In the genomic region with DNA sequence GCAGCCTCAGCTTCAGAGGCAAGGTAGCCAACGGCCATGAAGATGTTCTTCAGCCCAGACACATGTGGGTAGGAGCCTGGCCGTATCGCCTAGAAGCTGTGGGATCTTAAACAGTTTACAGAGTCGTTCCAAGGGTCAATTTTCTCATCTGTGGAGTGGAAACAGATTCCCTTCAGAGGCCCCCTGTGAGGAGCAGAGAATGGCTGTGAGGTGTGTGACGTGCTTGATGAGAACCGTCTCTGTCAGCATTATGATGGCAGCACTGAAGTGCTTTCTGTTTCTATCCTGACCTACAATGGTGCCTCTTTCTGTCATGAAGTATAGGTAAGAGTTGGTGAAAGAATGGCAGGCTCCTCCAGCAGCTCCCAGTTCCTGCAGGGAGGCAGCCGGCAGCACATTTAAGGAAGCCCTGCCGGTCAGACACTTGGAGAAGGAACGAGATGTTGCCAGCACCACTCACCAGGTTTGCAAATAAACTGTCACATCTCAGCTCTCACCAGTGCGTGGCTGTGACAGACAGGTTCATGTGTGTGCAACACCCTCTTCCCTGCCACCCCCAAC, we compare ENCODE assay signal across 8 cellular contexts.
DNase-seq lines count a peak whose midpoint lies in the region; ATAC-seq and TF ChIP-seq lines count a peak whose summit lies in the region.

No MANE protein-coding gene starts in this region.

- H3K9me3 ChIP-seq in esophagus muscularis mucosa (no peaks in the 10 kb centered on the region), stomach (no peaks in the 10 kb centered on the region)

- WGBS in esophagus muscularis mucosa = 68% methylated on average over 10 of the region's 10 CpGs
- 57 to 72% (median 65%) methylated on average over 9 to 10 of the region's 10 CpGs for WGBS in stomach, 5 donors

- intact Hi-C loops in esophagus muscularis mucosa (cut with DNase I) (no loop called here), stomach (cut with DNase I; ENCODE audit: low total_unique reads) (no loop called here)

- TF ChIP-seq EP300 in esophagus muscularis mucosa (IDR thresholded peaks at IDR 0.05) (no peak), stomach (IDR thresholded peaks at IDR 0.05) (no peak)

- H3K27ac ChIP-seq in esophagus muscularis mucosa (replicated peaks in 1 of 4) (no peak overlapping the region), stomach (peak overlapping the region; percentile 11 to 66 (median 56)), RWPE1 (no peak overlapping the region)

- ATAC-seq in GM18499 (IDR thresholded peaks at IDR 0.05; ENCODE audit: insufficient read depth, unreplicated experiment) (peak; percentile 24), HG02642 (IDR thresholded peaks at IDR 0.05; ENCODE audit: poor library complexity, unreplicated experiment) (peak; percentile 61)

- TF ChIP-seq CTCF in esophagus muscularis mucosa (IDR thresholded peaks at IDR 0.05) = no peak
- TF ChIP-seq CTCF in stomach (IDR thresholded peaks at IDR 0.05) = no peak
- TF ChIP-seq CTCF in RWPE1 (conservative IDR thresholded peaks at IDR 0.05; ENCODE audit: low read depth) = no peak

- DNase-seq in T-helper 1 cell = peak in 3 of 5 donors; percentile 12 to 81 (median 37)
- DNase-seq in esophagus muscularis mucosa (ENCODE audit: extremely low spot score) = peak; percentile 87
- no peak for DNase-seq in stomach
- no peak for DNase-seq in SIG-M5 (lab: John Stamatoyannopoulos, UW)
- no peak for DNase-seq in RWPE1 (ENCODE audit: low spot score)
- DNase-seq in KG1 (lab: John Stamatoyannopoulos, UW) = no peak

- TF ChIP-seq POLR2A in esophagus muscularis mucosa (IDR thresholded peaks at IDR 0.05; ENCODE audit: low read depth) (no peak), stomach (IDR thresholded peaks at IDR 0.05) (no peak)

- H3K4me3 ChIP-seq in esophagus muscularis mucosa = no peak overlapping the region
- peak overlapping the region in 1 of 4 donors; percentile 7 for H3K4me3 ChIP-seq in stomach

- H3K27me3 ChIP-seq in esophagus muscularis mucosa (no peaks in the 10 kb centered on the region), stomach (no peaks in the 10 kb centered on the region)

- H3K36me3 ChIP-seq in esophagus muscularis mucosa (no peaks in the 10 kb centered on the region), stomach (no peaks in the 10 kb centered on the region)

- peaks cover 0 to 39% (median 33%) of the 10 kb centered on the region in 4 donors for H3K4me1 ChIP-seq in esophagus muscularis mucosa
- H3K4me1 ChIP-seq in stomach = peaks cover 0 to 11% (median 2%) of the 10 kb centered on the region in 4 donors

- CTCF ChIA-PET in RWPE1 (lab: Yijun Ruan, JAX) = no interaction called here

- POLR2A ChIA-PET in RWPE1 (lab: Yijun Ruan, JAX; ENCODE audit: low non-redundant PET) = no interaction called here

Comparison
In these comparisons a context has a peak if more than half of its experiments do, and no peak if none do; other contexts are left out.
1. DNase-seq: peak in T-helper 1 cell (3 of 5) and esophagus muscularis mucosa (single experiment); none in stomach (single experiment), SIG-M5 (single experiment), RWPE1 (single experiment) and KG1 (single experiment).
2. H3K27ac ChIP-seq: peak in stomach (5 of 5); none in esophagus muscularis mucosa (0 of 4) and RWPE1 (single experiment).